ENCODE assay signal across 30 cellular contexts in the genomic region with DNA sequence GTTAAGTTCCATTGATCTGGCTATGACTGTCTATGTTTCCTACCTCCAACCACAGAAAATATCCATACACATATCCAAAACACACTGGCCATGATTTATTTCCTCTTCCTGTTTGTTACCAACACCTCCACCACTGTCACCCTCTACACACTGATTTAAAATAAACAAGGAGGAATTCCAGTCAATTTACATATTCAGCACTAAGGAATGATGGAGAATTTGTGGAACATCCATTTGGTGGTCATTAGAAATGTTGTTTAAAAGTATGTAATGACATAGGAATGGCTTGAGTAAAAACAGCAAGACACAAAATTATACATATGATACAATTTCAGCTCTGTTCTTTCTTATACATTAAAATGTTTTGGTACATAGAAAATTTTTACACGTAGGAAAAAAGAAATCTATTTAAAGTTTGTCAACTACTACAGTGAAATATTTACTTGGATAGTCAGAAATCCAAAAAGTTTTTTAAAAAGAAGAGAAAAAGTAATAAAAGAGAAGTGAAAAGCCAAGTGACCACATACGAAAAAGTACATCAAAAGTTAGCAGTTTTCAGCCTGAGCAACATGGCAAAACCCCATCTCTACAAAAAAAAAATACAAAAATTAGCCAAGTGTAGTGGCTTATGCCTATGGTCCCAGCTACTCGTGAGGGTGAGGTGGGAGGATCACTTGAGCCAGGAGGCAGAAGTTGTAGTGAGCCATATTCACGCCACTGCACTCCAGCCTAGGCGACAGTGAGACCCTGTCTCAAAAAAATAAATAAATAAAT. TPM values are rescaled to one million over a fixed set of nuclear protein-coding genes. Genes with fewer than 3 reads are reported as not detected.
DNase-seq lines count a peak whose midpoint lies in the region; ATAC-seq, FAIRE-seq and TF ChIP-seq lines count a peak whose summit lies in the region.
"Had no signal": no experiment of that assay in that cellular context is flagged by ENCODE, and none has a peak within 500 bp of the region (broad histone marks: within the 10 kb centered on the region; RNA-seq: fewer than 3 reads in every experiment).

No MANE protein-coding gene starts in this region.

- H3K27me3 Mint-ChIP-seq in activated T-helper 1 cell treated with anti-CD3 and anti-CD28 coated beads, Interleukin-12 subunit alpha, Interleukin-12 subunit beta, Interleukin-2, Interleukin-4 antibody, amounts not matched to agents 30 ng/mL and 10 ng/mL and 1 ng/mL, durations not matched to agents 14 hours and 24 hours and 36 hours (ENCODE audit: insufficient read depth) = peaks cover 19% of the 10 kb centered on the region
- peaks cover 8% of the 10 kb centered on the region for H3K27me3 Mint-ChIP-seq in nephron progenitor cell (ENCODE audit: low read depth, poor library complexity)
- H3K27me3 Mint-ChIP-seq: activated naive CD8-positive, alpha-beta T cell treated with anti-CD3 and anti-CD28 coated beads, Interleukin-2, amount 50 U/mL, for 24 hours had no signal

- intact Hi-C loops in activated T-helper 1 cell treated with anti-CD3 and anti-CD28 coated beads, Interleukin-12 subunit alpha, Interleukin-12 subunit beta, Interleukin-2, Interleukin-4 antibody, amounts not matched to agents 30 ng/mL and 10 ng/mL and 1 ng/mL, durations not matched to agents 14 hours and 24 hours and 36 hours (cut with micrococcal nuclease) = no loop called here

- H3K36me3 Mint-ChIP-seq in activated T-helper 1 cell treated with anti-CD3 and anti-CD28 coated beads, Interleukin-12 subunit alpha, Interleukin-12 subunit beta, Interleukin-2, Interleukin-4 antibody, amounts not matched to agents 30 ng/mL and 10 ng/mL and 1 ng/mL, durations not matched to agents 14 hours and 24 hours and 36 hours (ENCODE audit: low read depth) = peaks cover 2% of the 10 kb centered on the region
- H3K36me3 Mint-ChIP-seq in nephron progenitor cell (ENCODE audit: low read depth) = no peaks in the 10 kb centered on the region
- H3K36me3 Mint-ChIP-seq: CD14-positive monocyte had no signal

- peaks cover 17% of the 10 kb centered on the region for H3K4me1 Mint-ChIP-seq in activated T-helper 1 cell treated with anti-CD3 and anti-CD28 coated beads, Interleukin-12 subunit alpha, Interleukin-12 subunit beta, Interleukin-2, Interleukin-4 antibody, amounts not matched to agents 30 ng/mL and 10 ng/mL and 1 ng/mL, durations not matched to agents 14 hours and 24 hours and 36 hours (ENCODE audit: low read depth)
- H3K4me1 Mint-ChIP-seq in nephron progenitor cell = no peaks in the 10 kb centered on the region

- ATAC-seq in GM18498 (IDR thresholded peaks at IDR 0.05; ENCODE audit: unreplicated experiment) (peak; percentile 38), HG03139 (IDR thresholded peaks at IDR 0.05; ENCODE audit: unreplicated experiment) (no peak)
- ATAC-seq: A549; activated CD8-positive, alpha-beta T cell treated with anti-CD3 and anti-CD28 coated beads, Interleukin-2, amount 10 ng/mL, durations not matched to agents 7 days and 5 days; activated naive CD8-positive, alpha-beta T cell treated with anti-CD3 and anti-CD28 coated beads, Interleukin-2, amount 50 U/mL, for 24 hours; foreskin keratinocyte; heart right ventricle had no signal

- FAIRE-seq in TTC549 (lab: Jason Lieb, UNC) = peak; percentile 65
- FAIRE-seq: A549 had no signal

- H3K27ac Mint-ChIP-seq in activated T-helper 1 cell treated with anti-CD3 and anti-CD28 coated beads, Interleukin-12 subunit alpha, Interleukin-12 subunit beta, Interleukin-2, Interleukin-4 antibody, amounts not matched to agents 30 ng/mL and 10 ng/mL and 1 ng/mL, durations not matched to agents 14 hours and 24 hours and 36 hours = no peak overlapping the region
- H3K27ac Mint-ChIP-seq in nephron progenitor cell = no peak overlapping the region
- H3K27ac Mint-ChIP-seq: activated CD8-positive, alpha-beta T cell treated with anti-CD3 and anti-CD28 coated beads, Interleukin-2, amount 10 ng/mL, durations not matched to agents 7 days and 5 days; activated naive CD8-positive, alpha-beta T cell treated with anti-CD3 and anti-CD28 coated beads, Interleukin-2, amount 50 U/mL, for 24 hours; CD14-positive monocyte; nephron had no signal

- no peak for TF ChIP-seq CTCF in GM10266 (IDR thresholded peaks at IDR 0.05; ENCODE audit: control insufficient read depth, insufficient read depth, low read depth, missing control alignments)
- no peak for TF ChIP-seq CTCF in nephron progenitor cell (IDR thresholded peaks at IDR 0.05)

- DNase-seq in AG08395 (ENCODE audit: low spot score) (peak; percentile 44), fibroblast of peridontal ligament (ENCODE audit: extremely low read depth) (peak; percentile 50), GM10266 (ENCODE audit: extremely low spot score) (no peak), nephron progenitor cell (no peak)
- no peak for DNase-seq in activated T-helper 1 cell treated with anti-CD3 and anti-CD28 coated beads, Interleukin-12 subunit alpha, Interleukin-12 subunit beta, Interleukin-2, Interleukin-4 antibody, amounts not matched to agents 30 ng/mL and 10 ng/mL and 1 ng/mL, durations not matched to agents 14 hours and 24 hours and 36 hours (ENCODE audit: low spot score)
- DNase-seq: activated CD4-positive, alpha-beta T cell treated with anti-CD3 and anti-CD28 coated beads for 1 hour; activated CD8-positive, alpha-beta T cell treated with anti-CD3 and anti-CD28 coated beads, Interleukin-2, amount 10 ng/mL, durations not matched to agents 7 days and 5 days; activated effector memory CD4-positive, alpha-beta T cell treated with Interleukin-2 at 50 U/mL for 16 hours; activated naive CD8-positive, alpha-beta T cell treated with anti-CD3 and anti-CD28 coated beads, Interleukin-2, amount 50 U/mL, for 24 hours; activated T-cell treated with anti-CD3 and anti-CD28 coated beads for 4 hours; brain microvascular endothelial cell; Calu3; DND-41; effector CD4-positive, alpha-beta T cell; foreskin keratinocyte; H7; heart right ventricle; MM.1S; NCI-H1417 treated with DMSO at 0.1 percent for 48 hours; NCI-H2081 treated with DMSO at 0.1 percent for 48 hours; NCI-H774; spleen; T-helper 1 cell; trophoblast cell had no signal

- H3K4me3 Mint-ChIP-seq in activated T-helper 1 cell treated with anti-CD3 and anti-CD28 coated beads, Interleukin-12 subunit alpha, Interleukin-12 subunit beta, Interleukin-2, Interleukin-4 antibody, amounts not matched to agents 30 ng/mL and 10 ng/mL and 1 ng/mL, durations not matched to agents 14 hours and 24 hours and 36 hours = no peak overlapping the region
- H3K4me3 Mint-ChIP-seq in nephron progenitor cell = no peak overlapping the region
- H3K4me3 Mint-ChIP-seq: activated CD8-positive, alpha-beta T cell treated with anti-CD3 and anti-CD28 coated beads, Interleukin-2, amount 10 ng/mL, durations not matched to agents 7 days and 5 days; activated naive CD8-positive, alpha-beta T cell treated with anti-CD3 and anti-CD28 coated beads, Interleukin-2, amount 50 U/mL, for 24 hours; CD14-positive monocyte; nephron had no signal

- no peaks in the 10 kb centered on the region for H3K9me3 Mint-ChIP-seq in activated T-helper 1 cell treated with anti-CD3 and anti-CD28 coated beads, Interleukin-12 subunit alpha, Interleukin-12 subunit beta, Interleukin-2, Interleukin-4 antibody, amounts not matched to agents 30 ng/mL and 10 ng/mL and 1 ng/mL, durations not matched to agents 14 hours and 24 hours and 36 hours
- H3K9me3 Mint-ChIP-seq in nephron progenitor cell = no peaks in the 10 kb centered on the region
- H3K9me3 Mint-ChIP-seq: activated naive CD8-positive, alpha-beta T cell treated with anti-CD3 and anti-CD28 coated beads, Interleukin-2, amount 50 U/mL, for 24 hours; nephron had no signal

RNA-seq across cellular contexts. Expression of a gene that starts 5.4 kb away (rescaled TPM):
- total RNA-seq in activated T-helper 1 cell treated with anti-CD3 and anti-CD28 coated beads, Interleukin-12 subunit alpha, Interleukin-12 subunit beta, Interleukin-2, Interleukin-4 antibody, amounts not matched to agents 30 ng/mL and 10 ng/mL and 1 ng/mL, durations not matched to agents 14 hours and 24 hours and 36 hours = 16.6 and 17.6 TPM in 2 replicates
- total RNA-seq: H7 had no signal

RNA-seq across cellular contexts. Expression of a gene that starts 5.8 kb away (rescaled TPM):
- total RNA-seq in activated T-helper 1 cell treated with anti-CD3 and anti-CD28 coated beads, Interleukin-12 subunit alpha, Interleukin-12 subunit beta, Interleukin-2, Interleukin-4 antibody, amounts not matched to agents 30 ng/mL and 10 ng/mL and 1 ng/mL, durations not matched to agents 14 hours and 24 hours and 36 hours = 32.5 and 33.1 TPM in 2 replicates

Comparison
In these comparisons a context has a peak if more than half of its experiments do, and no peak if none do; other contexts are left out.
1. DNase-seq: peak in AG08395 (single experiment) and fibroblast of peridontal ligament (single experiment); none in GM10266 (single experiment), activated T-helper 1 cell treated with anti-CD3 and anti-CD28 coated beads, Interleukin-12 subunit alpha, Interleukin-12 subunit beta, Interleukin-2, Interleukin-4 antibody, amounts not matched to agents 30 ng/mL and 10 ng/mL and 1 ng/mL, durations not matched to agents 14 hours and 24 hours and 36 hours (single experiment) and nephron progenitor cell (single experiment).